ENCODE assay signal across 1 cellular context in the genomic region with DNA sequence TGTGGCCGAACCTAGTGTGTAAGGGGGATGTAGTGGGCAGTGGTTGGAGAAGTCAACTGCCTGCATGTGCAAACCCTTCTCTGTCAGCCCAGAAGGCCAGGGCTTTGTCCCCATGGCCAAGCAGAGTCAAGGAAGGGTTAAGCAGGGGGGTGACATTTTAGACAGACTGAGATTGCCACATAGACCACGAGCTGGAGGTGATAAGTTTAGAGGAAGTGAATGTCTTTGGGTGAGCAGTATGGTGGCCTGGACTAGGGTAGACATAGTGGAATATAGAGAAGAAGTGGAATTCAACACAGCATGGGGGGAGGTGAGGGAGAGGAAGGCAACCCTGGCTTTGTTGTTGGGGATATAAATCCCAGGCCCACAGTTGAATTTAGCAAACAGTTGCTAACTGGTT.
TF ChIP-seq lines count a peak whose summit lies in the region.

No MANE protein-coding gene starts in this region.

TF ChIP-seq in H1, 55 proteins besides CTCF, POLR2A, EP300 and RAD21 (continued from another document):
- no peak for TF ChIP-seq JUN (IDR thresholded peaks at IDR 0.05; ENCODE audit: low read depth, low read length)
- no peak for TF ChIP-seq NRF1 (IDR thresholded peaks at IDR 0.05; ENCODE audit: low read depth, low read length)
- no peak for TF ChIP-seq SP2 (IDR thresholded peaks at IDR 0.05; ENCODE audit: low read length)
- no peak for TF ChIP-seq RNF2 (IDR thresholded peaks at IDR 0.05; ENCODE audit: borderline replicate concordance, low read depth, low read length, missing control alignments, poor library complexity, severe bottlenecking)
- no peak for TF ChIP-seq SP1 (IDR thresholded peaks at IDR 0.05; ENCODE audit: low read depth, low read length)
- TF ChIP-seq, protein P1, sequence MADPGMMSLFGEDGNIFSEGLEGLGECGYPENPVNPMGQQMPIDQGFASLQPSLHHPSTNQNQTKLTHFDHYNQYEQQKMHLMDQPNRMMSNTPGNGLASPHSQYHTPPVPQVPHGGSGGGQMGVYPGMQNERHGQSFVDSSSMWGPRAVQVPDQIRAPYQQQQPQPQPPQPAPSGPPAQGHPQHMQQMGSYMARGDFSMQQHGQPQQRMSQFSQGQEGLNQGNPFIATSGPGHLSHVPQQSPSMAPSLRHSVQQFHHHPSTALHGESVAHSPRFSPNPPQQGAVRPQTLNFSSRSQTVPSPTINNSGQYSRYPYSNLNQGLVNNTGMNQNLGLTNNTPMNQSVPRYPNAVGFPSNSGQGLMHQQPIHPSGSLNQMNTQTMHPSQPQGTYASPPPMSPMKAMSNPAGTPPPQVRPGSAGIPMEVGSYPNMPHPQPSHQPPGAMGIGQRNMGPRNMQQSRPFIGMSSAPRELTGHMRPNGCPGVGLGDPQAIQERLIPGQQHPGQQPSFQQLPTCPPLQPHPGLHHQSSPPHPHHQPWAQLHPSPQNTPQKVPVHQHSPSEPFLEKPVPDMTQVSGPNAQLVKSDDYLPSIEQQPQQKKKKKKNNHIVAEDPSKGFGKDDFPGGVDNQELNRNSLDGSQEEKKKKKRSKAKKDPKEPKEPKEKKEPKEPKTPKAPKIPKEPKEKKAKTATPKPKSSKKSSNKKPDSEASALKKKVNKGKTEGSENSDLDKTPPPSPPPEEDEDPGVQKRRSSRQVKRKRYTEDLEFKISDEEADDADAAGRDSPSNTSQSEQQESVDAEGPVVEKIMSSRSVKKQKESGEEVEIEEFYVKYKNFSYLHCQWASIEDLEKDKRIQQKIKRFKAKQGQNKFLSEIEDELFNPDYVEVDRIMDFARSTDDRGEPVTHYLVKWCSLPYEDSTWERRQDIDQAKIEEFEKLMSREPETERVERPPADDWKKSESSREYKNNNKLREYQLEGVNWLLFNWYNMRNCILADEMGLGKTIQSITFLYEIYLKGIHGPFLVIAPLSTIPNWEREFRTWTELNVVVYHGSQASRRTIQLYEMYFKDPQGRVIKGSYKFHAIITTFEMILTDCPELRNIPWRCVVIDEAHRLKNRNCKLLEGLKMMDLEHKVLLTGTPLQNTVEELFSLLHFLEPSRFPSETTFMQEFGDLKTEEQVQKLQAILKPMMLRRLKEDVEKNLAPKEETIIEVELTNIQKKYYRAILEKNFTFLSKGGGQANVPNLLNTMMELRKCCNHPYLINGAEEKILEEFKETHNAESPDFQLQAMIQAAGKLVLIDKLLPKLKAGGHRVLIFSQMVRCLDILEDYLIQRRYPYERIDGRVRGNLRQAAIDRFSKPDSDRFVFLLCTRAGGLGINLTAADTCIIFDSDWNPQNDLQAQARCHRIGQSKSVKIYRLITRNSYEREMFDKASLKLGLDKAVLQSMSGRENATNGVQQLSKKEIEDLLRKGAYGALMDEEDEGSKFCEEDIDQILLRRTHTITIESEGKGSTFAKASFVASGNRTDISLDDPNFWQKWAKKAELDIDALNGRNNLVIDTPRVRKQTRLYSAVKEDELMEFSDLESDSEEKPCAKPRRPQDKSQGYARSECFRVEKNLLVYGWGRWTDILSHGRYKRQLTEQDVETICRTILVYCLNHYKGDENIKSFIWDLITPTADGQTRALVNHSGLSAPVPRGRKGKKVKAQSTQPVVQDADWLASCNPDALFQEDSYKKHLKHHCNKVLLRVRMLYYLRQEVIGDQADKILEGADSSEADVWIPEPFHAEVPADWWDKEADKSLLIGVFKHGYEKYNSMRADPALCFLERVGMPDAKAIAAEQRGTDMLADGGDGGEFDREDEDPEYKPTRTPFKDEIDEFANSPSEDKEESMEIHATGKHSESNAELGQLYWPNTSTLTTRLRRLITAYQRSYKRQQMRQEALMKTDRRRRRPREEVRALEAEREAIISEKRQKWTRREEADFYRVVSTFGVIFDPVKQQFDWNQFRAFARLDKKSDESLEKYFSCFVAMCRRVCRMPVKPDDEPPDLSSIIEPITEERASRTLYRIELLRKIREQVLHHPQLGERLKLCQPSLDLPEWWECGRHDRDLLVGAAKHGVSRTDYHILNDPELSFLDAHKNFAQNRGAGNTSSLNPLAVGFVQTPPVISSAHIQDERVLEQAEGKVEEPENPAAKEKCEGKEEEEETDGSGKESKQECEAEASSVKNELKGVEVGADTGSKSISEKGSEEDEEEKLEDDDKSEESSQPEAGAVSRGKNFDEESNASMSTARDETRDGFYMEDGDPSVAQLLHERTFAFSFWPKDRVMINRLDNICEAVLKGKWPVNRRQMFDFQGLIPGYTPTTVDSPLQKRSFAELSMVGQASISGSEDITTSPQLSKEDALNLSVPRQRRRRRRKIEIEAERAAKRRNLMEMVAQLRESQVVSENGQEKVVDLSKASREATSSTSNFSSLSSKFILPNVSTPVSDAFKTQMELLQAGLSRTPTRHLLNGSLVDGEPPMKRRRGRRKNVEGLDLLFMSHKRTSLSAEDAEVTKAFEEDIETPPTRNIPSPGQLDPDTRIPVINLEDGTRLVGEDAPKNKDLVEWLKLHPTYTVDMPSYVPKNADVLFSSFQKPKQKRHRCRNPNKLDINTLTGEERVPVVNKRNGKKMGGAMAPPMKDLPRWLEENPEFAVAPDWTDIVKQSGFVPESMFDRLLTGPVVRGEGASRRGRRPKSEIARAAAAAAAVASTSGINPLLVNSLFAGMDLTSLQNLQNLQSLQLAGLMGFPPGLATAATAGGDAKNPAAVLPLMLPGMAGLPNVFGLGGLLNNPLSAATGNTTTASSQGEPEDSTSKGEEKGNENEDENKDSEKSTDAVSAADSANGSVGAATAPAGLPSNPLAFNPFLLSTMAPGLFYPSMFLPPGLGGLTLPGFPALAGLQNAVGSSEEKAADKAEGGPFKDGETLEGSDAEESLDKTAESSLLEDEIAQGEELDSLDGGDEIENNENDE (IDR thresholded peaks at IDR 0.05; ENCODE audit: insufficient replicate concordance, low read length), result no peak
- TF ChIP-seq TEAD4 (IDR thresholded peaks at IDR 0.05; ENCODE audit: low read depth, low read length), result no peak
- TF ChIP-seq BCL11A (IDR thresholded peaks at IDR 0.05; ENCODE audit: low read depth in 2 of 2, low read length in 2 of 2), result no peak
TF ChIP-seq in H1: peak in this region for 0.
